In the genomic region with DNA sequence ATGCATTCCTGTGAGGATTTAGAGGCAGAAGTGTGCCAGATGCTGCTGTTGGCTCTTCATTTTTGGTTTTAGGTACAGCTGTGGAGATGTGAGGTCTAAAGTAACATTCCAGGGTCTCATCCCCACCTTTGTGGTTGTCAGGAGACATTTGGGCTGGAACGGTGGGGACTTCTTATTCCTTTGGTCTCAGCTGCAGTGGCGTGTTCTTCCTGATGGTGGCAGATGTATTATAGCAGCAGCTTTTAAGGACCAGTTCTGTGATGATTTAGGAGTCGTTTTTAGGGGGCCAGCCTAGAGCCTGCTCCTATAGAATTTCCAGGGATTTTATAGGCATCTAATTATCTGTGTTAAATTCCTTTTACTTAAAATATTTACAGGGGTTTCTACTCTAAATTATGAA, we compare ENCODE assay signal across 10 cellular contexts.
DNase-seq lines count a peak whose midpoint lies in the region; ATAC-seq, FAIRE-seq and TF ChIP-seq lines count a peak whose summit lies in the region.
"Had no signal": no experiment of that assay in that cellular context is flagged by ENCODE, and none has a peak within 500 bp of the region (broad histone marks: within the 10 kb centered on the region; RNA-seq: fewer than 3 reads in every experiment).

No MANE protein-coding gene starts in this region.

- CTCF ChIA-PET in MCF 10A (lab: Yijun Ruan, JAX): interaction anchor here (1.1 kb wide), 2 partner anchors 146 to 326 kb away, joined by 3 read pairs; no protein-coding TSS in a partner anchor

- H3K27me3 ChIP-seq in breast epithelium (no peaks in the 10 kb centered on the region), small intestine (ENCODE audit: control insufficient read depth in 2 of 2, insufficient read depth in 2 of 2, low read length in 2 of 2) (no peaks in the 10 kb centered on the region)
- H3K27me3 ChIP-seq: SJSA1 had no signal

- H3K27me3 Mint-ChIP-seq in MCF 10A (ENCODE audit: insufficient read depth, unreplicated experiment) (no peaks in the 10 kb centered on the region), chondrocyte (ENCODE audit: low read depth) (peaks cover under 1% of the 10 kb centered on the region)
- no peaks in the 10 kb centered on the region for H3K27me3 Mint-ChIP-seq in activated T-helper 17 cell treated with anti-CD3 and anti-CD28 coated beads, Interleukin-2, amount 50 U/mL, for 72 hours

- H3K4me3 ChIP-seq in breast epithelium (no peak overlapping the region), LNCaP clone FGC (ENCODE audit: low read depth, low read length) (no peak overlapping the region), small intestine (ENCODE audit: low read depth in 1 of 2, low read length in 2 of 2) (no peak overlapping the region)
- H3K4me3 ChIP-seq: SJSA1 had no signal

- DNase-seq in MCF 10A (ENCODE audit: unreplicated experiment) (peak; percentile 43), breast epithelium (ENCODE audit: low spot score in 2 of 2) (no peak), LNCaP clone FGC (ENCODE audit: low read depth) (no peak), chondrocyte (ENCODE audit: low spot score) (no peak), small intestine (peak; percentile 3)
- DNase-seq in stimulated activated CD4-positive, alpha-beta T cell treated with anti-CD3 and anti-CD28 coated beads, Interleukin-4, amount 100 ng/mL, for 1 hour: no peak

- no peaks in the 10 kb centered on the region for H3K9me3 ChIP-seq in breast epithelium
- no peaks in the 10 kb centered on the region for H3K9me3 ChIP-seq in small intestine (ENCODE audit: control insufficient read depth, low read depth)
- H3K9me3 ChIP-seq: SJSA1 had no signal

- no peak overlapping the region for H3K4me3 Mint-ChIP-seq in MCF 10A (ENCODE audit: unreplicated experiment)
- H3K4me3 Mint-ChIP-seq in chondrocyte (ENCODE audit: unreplicated experiment): no peak overlapping the region
- H3K4me3 Mint-ChIP-seq in activated T-helper 17 cell treated with anti-CD3 and anti-CD28 coated beads, Interleukin-2, amount 50 U/mL, for 72 hours: no peak overlapping the region
- H3K4me3 Mint-ChIP-seq: brain had no signal

- H3K27ac Mint-ChIP-seq in MCF 10A (ENCODE audit: low read depth, unreplicated experiment) (no peak overlapping the region), chondrocyte (ENCODE audit: unreplicated experiment) (no peak overlapping the region)
- no peak overlapping the region for H3K27ac Mint-ChIP-seq in activated T-helper 17 cell treated with anti-CD3 and anti-CD28 coated beads, Interleukin-2, amount 50 U/mL, for 72 hours
- H3K27ac Mint-ChIP-seq: brain had no signal

- FAIRE-seq in small intestine (lab: Jason Lieb, UNC): no peak

- BruUV-seq in MCF 10A (replicated peaks; lab: Mats Ljungman, UMichigan): no TSS peak

- H3K9me3 Mint-ChIP-seq in MCF 10A (ENCODE audit: unreplicated experiment) (no peaks in the 10 kb centered on the region), chondrocyte (ENCODE audit: low read depth) (peaks cover 4% of the 10 kb centered on the region)
- H3K9me3 Mint-ChIP-seq in activated T-helper 17 cell treated with anti-CD3 and anti-CD28 coated beads, Interleukin-2, amount 50 U/mL, for 72 hours: no peaks in the 10 kb centered on the region

- no peak for ATAC-seq in activated T-helper 17 cell treated with anti-CD3 and anti-CD28 coated beads, Interleukin-2, amount 50 U/mL, for 72 hours (replicated peaks)
- no peak for ATAC-seq in HG03097 (IDR thresholded peaks at IDR 0.05; ENCODE audit: low FRiP score, unreplicated experiment)

- H3K36me3 ChIP-seq in breast epithelium: no peaks in the 10 kb centered on the region
- H3K36me3 ChIP-seq in small intestine (ENCODE audit: control insufficient read depth in 2 of 2, insufficient read depth in 2 of 2, low read length in 2 of 2): no peaks in the 10 kb centered on the region
- H3K36me3 ChIP-seq: SJSA1 had no signal

- H3K27ac ChIP-seq in breast epithelium (no peak overlapping the region), small intestine (ENCODE audit: low read depth in 1 of 2, low read length in 1 of 2) (no peak overlapping the region)
- H3K27ac ChIP-seq: SJSA1 had no signal

- no peaks in the 10 kb centered on the region for H3K4me1 ChIP-seq in breast epithelium
- no peaks in the 10 kb centered on the region for H3K4me1 ChIP-seq in small intestine (ENCODE audit: control insufficient read depth in 2 of 2, insufficient read depth in 1 of 2, low read depth in 1 of 2, low read length in 1 of 2)
- H3K4me1 ChIP-seq: SJSA1 had no signal

- H3K4me1 Mint-ChIP-seq in MCF 10A (ENCODE audit: insufficient read depth, unreplicated experiment) (peaks cover 7% of the 10 kb centered on the region), chondrocyte (ENCODE audit: low read depth) (peaks cover 4% of the 10 kb centered on the region)
- no peaks in the 10 kb centered on the region for H3K4me1 Mint-ChIP-seq in activated T-helper 17 cell treated with anti-CD3 and anti-CD28 coated beads, Interleukin-2, amount 50 U/mL, for 72 hours
- H3K4me1 Mint-ChIP-seq: brain had no signal

- TF ChIP-seq CTCF in MCF 10A (IDR thresholded peaks at IDR 0.05; ENCODE audit: unreplicated experiment) (peak; percentile 30), breast epithelium (IDR thresholded peaks at IDR 0.05) (no peak), LNCaP clone FGC (IDR thresholded peaks at IDR 0.05; ENCODE audit: control insufficient read depth, extremely low read depth, insufficient read depth) (peak; percentile 48), chondrocyte (IDR thresholded peaks at IDR 0.05) (peak; percentile 35)

- TF ChIP-seq POLR2A in breast epithelium (IDR thresholded peaks at IDR 0.05): no peak

- intact Hi-C loops in MCF 10A (cut with micrococcal nuclease) (loop anchor here (5.0 kb wide), 1 partner anchor 344 kb away; no protein-coding TSS in a partner anchor), breast epithelium (cut with DNase I; ENCODE audit: low total_unique reads) (no loop called here)

- H3K36me3 Mint-ChIP-seq in MCF 10A (ENCODE audit: insufficient read depth, unreplicated experiment) (no peaks in the 10 kb centered on the region), chondrocyte (ENCODE audit: low read depth) (peaks cover 2% of the 10 kb centered on the region)
- no peaks in the 10 kb centered on the region for H3K36me3 Mint-ChIP-seq in activated T-helper 17 cell treated with anti-CD3 and anti-CD28 coated beads, Interleukin-2, amount 50 U/mL, for 72 hours (ENCODE audit: low read depth)
- H3K36me3 Mint-ChIP-seq: brain had no signal

- 7 to 13% (median 8%) methylated on average over 3 of the region's 3 CpGs for WGBS in small intestine, 3 donors

- POLR2A ChIA-PET in MCF 10A (lab: Yijun Ruan, JAX): no interaction called here

Comparison
In these comparisons a context has a peak if more than half of its experiments do, and no peak if none do; other contexts are left out.
1. DNase-seq: peak in MCF 10A (single experiment) and small intestine (single experiment); none in breast epithelium (0 of 2), LNCaP clone FGC (single experiment), chondrocyte (single experiment) and stimulated activated CD4-positive, alpha-beta T cell treated with anti-CD3 and anti-CD28 coated beads, Interleukin-4, amount 100 ng/mL, for 1 hour (single experiment).
2. CTCF ChIP-seq: peak in MCF 10A (single experiment), LNCaP clone FGC (single experiment) and chondrocyte (single experiment); none in breast epithelium (0 of 3).